Comparison of ENCODE assay signal across 21 cellular contexts in the genomic region with DNA sequence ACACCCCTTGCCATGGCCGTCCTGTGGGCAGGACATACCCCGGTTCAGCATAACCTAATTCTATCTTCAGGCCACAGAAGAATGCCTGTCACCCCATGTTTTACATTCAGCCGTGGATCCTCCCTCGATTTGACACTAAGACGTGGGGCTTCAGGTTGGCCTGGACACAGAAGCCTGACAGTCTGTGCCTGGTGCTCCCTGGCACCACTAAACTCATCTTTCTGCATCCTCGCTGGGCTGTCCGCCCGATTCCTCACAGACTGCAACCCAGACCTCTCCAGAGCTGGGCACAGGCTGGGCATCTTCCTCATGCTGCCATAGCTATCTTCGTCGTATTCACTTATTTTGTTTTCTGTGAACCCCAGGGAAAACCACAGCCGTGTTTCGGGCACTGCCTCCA.
DNase-seq lines count a peak whose midpoint lies in the region; ATAC-seq and TF ChIP-seq lines count a peak whose summit lies in the region.
"Had no signal": no experiment of that assay in that cellular context is flagged by ENCODE, and none has a peak within 500 bp of the region (broad histone marks: within the 10 kb centered on the region; RNA-seq: fewer than 3 reads in every experiment).

No MANE protein-coding gene starts in this region.

- no peaks in the 10 kb centered on the region for H4K20me1 ChIP-seq in BLaER1 treated with 17β-estradiol and CSF1 and Interleukin-3, amounts not matched to agents 10 nM and 100 nM
- H4K20me1 ChIP-seq in IMR-90 (ENCODE audit: insufficient read depth, low read length) = no peaks in the 10 kb centered on the region

- H2BK15ac ChIP-seq in IMR-90 (ENCODE audit: low read depth, low read length) = no peak overlapping the region

- DNase-seq in IMR-90 = no peak
- peak; percentile 29 for DNase-seq in pons (ENCODE audit: low spot score)
- no peak for DNase-seq in SIG-M5 (lab: John Stamatoyannopoulos, UW)
- DNase-seq: CD4-positive, alpha-beta T cell; COR-L47; DMS79; Karpas-422; NCI-H1694; NCI-H2081; NCI-H2171; NCI-H345; NCI-H524; NCI-H82 had no signal

- H3K27me3 ChIP-seq in BLaER1 treated with 17β-estradiol and CSF1 and Interleukin-3, amounts not matched to agents 10 nM and 100 nM = peaks cover 0 to 1% (median 0%) of the 10 kb centered on the region in 11 experiments; a peak in 1 of 22 replicates
- H3K27me3 ChIP-seq in IMR-90 (ENCODE audit: control insufficient read depth, insufficient read depth, low read length) = peaks cover 6% of the 10 kb centered on the region
- H3K27me3 ChIP-seq: SJSA1 had no signal

- dilution Hi-C loops in IMR-90 (cut with HindIII; ENCODE audit: low sequenced_read_pairs, unreplicated experiment) = no loop called here

- no peaks in the 10 kb centered on the region; the same call in 1 of the 2 replicates for H3K9me1 ChIP-seq in IMR-90 (ENCODE audit: insufficient read depth, low read length)

- POLR2A ChIA-PET in IMR-90 (lab: Charles Lee; ENCODE audit: unreplicated experiment) = no interaction called here

- no peak for TF ChIP-seq CTCF in IMR-90 (conservative IDR thresholded peaks at IDR 0.05; ENCODE audit: low read depth, low read length)

- H3K56ac ChIP-seq in IMR-90 (ENCODE audit: extremely low read depth, insufficient read depth, low read length) = no peak overlapping the region

- peaks cover 0 to 3% (median 0%) of the 10 kb centered on the region in 11 experiments; a peak in 1 of 22 replicates for H3K36me3 ChIP-seq in BLaER1 treated with 17β-estradiol and CSF1 and Interleukin-3, amounts not matched to agents 10 nM and 100 nM
- no peaks in the 10 kb centered on the region for H3K36me3 ChIP-seq in IMR-90 (ENCODE audit: control insufficient read depth, insufficient read depth, low read length)
- H3K36me3 ChIP-seq: SJSA1 had no signal

- peak overlapping the region in 9 of 11 experiments; percentile 47 to 77 (median 70); a peak in 10 of 22 replicates for H3K9ac ChIP-seq in BLaER1 treated with 17β-estradiol and CSF1 and Interleukin-3, amounts not matched to agents 10 nM and 100 nM
- no peak overlapping the region for H3K9ac ChIP-seq in IMR-90 (ENCODE audit: low read depth, low read length)

- no peak overlapping the region for H3K23ac ChIP-seq in IMR-90 (ENCODE audit: low read depth, low read length)

- peak overlapping the region in 9 of 11 experiments; percentile 78 to 92 (median 85); a peak in 18 of 22 replicates for H3K27ac ChIP-seq in BLaER1 treated with 17β-estradiol and CSF1 and Interleukin-3, amounts not matched to agents 10 nM and 100 nM
- H3K27ac ChIP-seq in IMR-90 (ENCODE audit: insufficient read depth, low read length) = no peak overlapping the region
- H3K27ac ChIP-seq in cingulate gyrus (ENCODE audit: low read depth, low read length) = peak overlapping the region; percentile 16
- H3K27ac ChIP-seq: A549, SJSA1 had no signal

- peaks cover 17 to 33% (median 30%) of the 10 kb centered on the region in 11 experiments for H3K9me3 ChIP-seq in BLaER1 treated with 17β-estradiol and CSF1 and Interleukin-3, amounts not matched to agents 10 nM and 100 nM (replicated peaks in 1 of 11)
- no peaks in the 10 kb centered on the region for H3K9me3 ChIP-seq in IMR-90 (ENCODE audit: control insufficient read depth, insufficient read depth, low read length)
- H3K9me3 ChIP-seq: A549, SJSA1 had no signal

- no peak overlapping the region for H2AK9ac ChIP-seq in IMR-90 (replicated peaks; ENCODE audit: low read depth, low read length, poor library complexity)

- no peak overlapping the region for H3K14ac ChIP-seq in IMR-90 (replicated peaks; ENCODE audit: low read depth, low read length)

- H2AK5ac ChIP-seq in IMR-90 (ENCODE audit: low read depth, low read length) = no peak overlapping the region

- no peak overlapping the region for H4K91ac ChIP-seq in IMR-90 (ENCODE audit: insufficient read depth, low read depth, low read length)

- TF ChIP-seq POLR2A in IMR-90 (IDR thresholded peaks at IDR 0.05; ENCODE audit: low read depth, low read length) = no peak

- H3K4me2 ChIP-seq in BLaER1 treated with 17β-estradiol and CSF1 and Interleukin-3, amounts not matched to agents 10 nM and 100 nM = peak overlapping the region; percentile 81 to 97 (median 95)
- H3K4me2 ChIP-seq in IMR-90 (ENCODE audit: low read depth, low read length) = no peak overlapping the region
- H3K4me2 ChIP-seq: A549, GM23338 had no signal

- intact Hi-C loops in IMR-90 (cut with micrococcal nuclease) = no loop called here

- no peak overlapping the region for H2BK120ac ChIP-seq in IMR-90 (ENCODE audit: low read depth, low read length)

- no TSS peak for BruUV-seq in IMR-90 (replicated peaks; lab: Mats Ljungman, UMichigan)

- CTCF ChIA-PET in IMR-90 (lab: Yijun Ruan, JAX) = no interaction called here

- no peak overlapping the region for H2BK5ac ChIP-seq in IMR-90 (ENCODE audit: low read depth, low read length, poor library complexity, severe bottlenecking)

- no peak overlapping the region for H4K8ac ChIP-seq in IMR-90 (ENCODE audit: low read depth in 2 of 2, low read length in 2 of 2)

- in situ Hi-C loops in IMR-90 (cut with MboI; ENCODE audit: low sequenced_read_pairs) = no loop called here

- H3K4me1 ChIP-seq in BLaER1 treated with 17β-estradiol and CSF1 and Interleukin-3, amounts not matched to agents 10 nM and 100 nM = peaks cover 74 to 97% (median 93%) of the 10 kb centered on the region in 10 experiments
- H3K4me1 ChIP-seq in IMR-90 (ENCODE audit: control insufficient read depth, insufficient read depth, low read length) = no peaks in the 10 kb centered on the region; the same call in 1 of the 2 replicates
- H3K4me1 ChIP-seq: A549, SJSA1 had no signal

- H2BK20ac ChIP-seq in IMR-90 (ENCODE audit: low read depth, low read length) = no peak overlapping the region

- ATAC-seq in IMR-90 (ENCODE audit: low read depth) (no peak), GM21381 (IDR thresholded peaks at IDR 0.05; ENCODE audit: unreplicated experiment) (no peak), HG02884 (IDR thresholded peaks at IDR 0.05; ENCODE audit: unreplicated experiment) (no peak)
- ATAC-seq: A549, GM23338, HCT116 had no signal

- no peaks in the 10 kb centered on the region for H3K79me1 ChIP-seq in IMR-90 (ENCODE audit: low read depth in 1 of 2, low read length in 2 of 2)

- TF ChIP-seq RAD21 in IMR-90 (IDR thresholded peaks at IDR 0.05; ENCODE audit: low read length) = no peak

- H3K18ac ChIP-seq in IMR-90 (ENCODE audit: low read depth, low read length) = no peak overlapping the region

- WGBS in IMR-90 (ENCODE audit: extremely low coverage in 2 of 2, insufficient read length in 1 of 2), 2 experiments = 60% methylated on average over 4 of the region's 12 CpGs; no CpG with 5 or more reads in 1 of the 2 experiments

- H3K4me3 ChIP-seq in BLaER1 treated with 17β-estradiol and CSF1 and Interleukin-3, amounts not matched to agents 10 nM and 100 nM = no peak overlapping the region
- no peak overlapping the region for H3K4me3 ChIP-seq in IMR-90 (ENCODE audit: insufficient read depth, low read depth, low read length)
- H3K4me3 ChIP-seq: A549, GM23338, SJSA1 had no signal

- H3K4ac ChIP-seq in IMR-90 (ENCODE audit: low read depth, low read length) = no peak overlapping the region

- no peak overlapping the region for H4K5ac ChIP-seq in IMR-90 (ENCODE audit: low read depth, low read length)

- peak overlapping the region; percentile 41 for H2AFZ ChIP-seq in IMR-90 (replicated peaks; ENCODE audit: low read length, poor library complexity)
- H2AFZ ChIP-seq: GM23338 had no signal

TF ChIP-seq in IMR-90, 13 proteins besides CTCF, POLR2A, EP300 and RAD21:
- TF ChIP-seq MAFK (IDR thresholded peaks at IDR 0.05; ENCODE audit: low read depth, low read length) (no peak), CEBPB (IDR thresholded peaks at IDR 0.05; ENCODE audit: low read depth, low read length) (no peak), RCOR1 (IDR thresholded peaks at IDR 0.05; ENCODE audit: insufficient replicate concordance, low read length) (no peak), BHLHE40 (IDR thresholded peaks at IDR 0.05; ENCODE audit: low read depth, low read length) (no peak), FOS (IDR thresholded peaks at IDR 0.05; ENCODE audit: low read depth, low read length) (no peak), CHD1 (IDR thresholded peaks at IDR 0.05; ENCODE audit: low read depth, low read length) (no peak), MXI1 (IDR thresholded peaks at IDR 0.05; ENCODE audit: borderline replicate concordance, low read depth, low read length) (no peak)
- TF ChIP-seq, protein P1, sequence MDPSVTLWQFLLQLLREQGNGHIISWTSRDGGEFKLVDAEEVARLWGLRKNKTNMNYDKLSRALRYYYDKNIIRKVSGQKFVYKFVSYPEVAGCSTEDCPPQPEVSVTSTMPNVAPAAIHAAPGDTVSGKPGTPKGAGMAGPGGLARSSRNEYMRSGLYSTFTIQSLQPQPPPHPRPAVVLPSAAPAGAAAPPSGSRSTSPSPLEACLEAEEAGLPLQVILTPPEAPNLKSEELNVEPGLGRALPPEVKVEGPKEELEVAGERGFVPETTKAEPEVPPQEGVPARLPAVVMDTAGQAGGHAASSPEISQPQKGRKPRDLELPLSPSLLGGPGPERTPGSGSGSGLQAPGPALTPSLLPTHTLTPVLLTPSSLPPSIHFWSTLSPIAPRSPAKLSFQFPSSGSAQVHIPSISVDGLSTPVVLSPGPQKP (IDR thresholded peaks at IDR 0.05; ENCODE audit: borderline replicate concordance, low read depth, low read length) = no peak
- TF ChIP-seq, protein P2, sequence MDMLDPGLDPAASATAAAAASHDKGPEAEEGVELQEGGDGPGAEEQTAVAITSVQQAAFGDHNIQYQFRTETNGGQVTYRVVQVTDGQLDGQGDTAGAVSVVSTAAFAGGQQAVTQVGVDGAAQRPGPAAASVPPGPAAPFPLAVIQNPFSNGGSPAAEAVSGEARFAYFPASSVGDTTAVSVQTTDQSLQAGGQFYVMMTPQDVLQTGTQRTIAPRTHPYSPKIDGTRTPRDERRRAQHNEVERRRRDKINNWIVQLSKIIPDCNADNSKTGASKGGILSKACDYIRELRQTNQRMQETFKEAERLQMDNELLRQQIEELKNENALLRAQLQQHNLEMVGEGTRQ (IDR thresholded peaks at IDR 0.05; ENCODE audit: low read depth, low read length) = no peak
